ENCODE assay signal across 8 cellular contexts in the genomic region with DNA sequence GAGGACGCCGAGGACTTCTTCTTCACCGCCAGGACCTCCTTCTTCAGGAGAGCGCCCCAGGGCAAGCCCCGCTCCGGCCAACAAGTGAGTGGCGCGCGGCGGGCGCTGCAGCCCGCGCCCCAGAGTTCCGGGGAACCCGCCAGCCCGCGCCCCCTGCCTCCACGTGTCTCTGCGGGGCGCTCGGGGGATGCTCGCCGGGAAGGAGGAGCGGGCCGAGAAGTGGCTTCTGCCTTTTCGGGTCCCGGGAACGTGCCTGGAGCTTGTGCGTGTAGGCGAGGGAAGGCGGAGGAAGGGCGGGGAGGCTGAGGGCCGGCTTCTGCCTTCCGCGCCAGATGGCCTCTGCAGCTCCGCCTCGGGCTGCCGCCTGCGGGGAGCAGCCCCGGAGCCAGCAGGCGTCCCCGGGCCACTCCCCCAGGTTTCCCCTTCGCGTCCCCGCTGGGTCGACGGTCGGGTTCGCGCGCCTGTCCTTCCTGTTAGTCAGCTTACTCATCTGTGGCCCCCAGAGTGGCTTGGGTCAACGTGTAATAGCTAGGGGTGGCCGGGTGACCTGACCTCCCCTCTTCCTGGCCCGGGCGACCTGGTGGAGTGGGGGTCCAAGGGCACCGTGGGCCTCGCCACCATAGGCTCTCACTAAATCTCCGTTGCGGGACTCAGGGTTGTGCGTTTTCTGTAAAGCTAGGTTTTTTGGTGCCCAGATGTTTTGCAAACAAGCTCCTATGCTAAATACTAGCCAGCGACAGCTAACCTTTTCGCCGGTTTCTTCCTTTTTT. TPM values are rescaled to one million over a fixed set of nuclear protein-coding genes. Genes with fewer than 3 reads are reported as not detected.
DNase-seq lines count a peak whose midpoint lies in the region; ATAC-seq and TF ChIP-seq lines count a peak whose summit lies in the region.

No MANE protein-coding gene starts in this region.

- CTCF ChIA-PET in AG04450 (lab: Charles Lee), result interaction anchor here (0.6 to 2.8 kb wide), 5 partner anchors 34 to 188 kb away, joined by 3 to 17 read pairs (median 3); no protein-coding TSS in a partner anchor

- ATAC-seq in GM18858 (IDR thresholded peaks at IDR 0.05; ENCODE audit: unreplicated experiment), result peak; percentile 32
- ATAC-seq in HG03064 (IDR thresholded peaks at IDR 0.05; ENCODE audit: low read depth, unreplicated experiment), result peak; percentile 52
- ATAC-seq in naive thymus-derived CD8-positive, alpha-beta T cell, result peak; percentile 47 to 54

- POLR2A ChIA-PET in AG04450 (lab: Yijun Ruan, JAX), result interaction anchor here (0.7 to 3.9 kb wide), 5 partner anchors 15 to 50 kb away, joined by 3 to 15 read pairs (median 6); no protein-coding TSS in a partner anchor
- POLR2A ChIA-PET in naive thymus-derived CD8-positive, alpha-beta T cell (lab: Charles Lee), result interaction anchor here (0.7 to 14.3 kb wide), 25 partner anchors 9 to 156 kb away, joined by 3 to 368 read pairs (median 6); no protein-coding TSS in a partner anchor

- no peaks in the 10 kb centered on the region for H3K27me3 Mint-ChIP-seq in naive thymus-derived CD8-positive, alpha-beta T cell

- peak overlapping the region; percentile 91 to 96 (median 95) for H3K27ac Mint-ChIP-seq in naive thymus-derived CD8-positive, alpha-beta T cell

- H3K36me3 Mint-ChIP-seq in naive thymus-derived CD8-positive, alpha-beta T cell, result peaks cover 0 to 33% (median 3%) of the 10 kb centered on the region in 3 donors

- H3K4me3 ChIP-seq in AG04450 (ENCODE audit: low read depth, low read length), result peak overlapping the region; percentile 90
- peak overlapping the region; percentile 93 for H3K4me3 ChIP-seq in esophagus (ENCODE audit: low read depth in 1 of 2, low read length in 2 of 2)
- H3K4me3 ChIP-seq in stomach smooth muscle (ENCODE audit: low read length in 2 of 2), result peak overlapping the region; percentile 79 to 92

- no peaks in the 10 kb centered on the region for H3K27me3 ChIP-seq in AG04450 (ENCODE audit: control insufficient read depth, insufficient read depth, low read length)
- no peaks in the 10 kb centered on the region for H3K27me3 ChIP-seq in esophagus (ENCODE audit: control insufficient read depth in 1 of 2, insufficient read depth in 2 of 2, low read length in 2 of 2)
- H3K27me3 ChIP-seq in stomach smooth muscle (ENCODE audit: control insufficient read depth in 1 of 2, insufficient read depth in 2 of 2, low read length in 2 of 2), result no peaks in the 10 kb centered on the region

- DNase-seq in AG04450 (ENCODE audit: low read depth, low spot score) (no peak), NCI-H748 treated with DMSO at 0.1 percent for 48 hours (lab: John Stamatoyannopoulos, UW) (peak; percentile 32)
- DNase-seq in activated CD8-positive, alpha-beta memory T cell treated with anti-CD3 and anti-CD28 coated beads, Interleukin-2, amount 50 U/mL, for 4 hours, result peak; percentile 70
- DNase-seq in naive thymus-derived CD8-positive, alpha-beta T cell, result peak; percentile 54 to 79 (median 60)

- H3K9ac ChIP-seq in stomach smooth muscle (ENCODE audit: low read length in 2 of 2), result peak overlapping the region; percentile 83 to 91

- peaks cover 12 to 52% (median 47%) of the 10 kb centered on the region in 4 donors for H3K4me1 Mint-ChIP-seq in naive thymus-derived CD8-positive, alpha-beta T cell

- no peak for TF ChIP-seq CTCF in AG04450 (IDR thresholded peaks at IDR 0.05; ENCODE audit: low read depth, low read length)

- peaks cover 3% of the 10 kb centered on the region; the same call in 1 of the 2 replicates for H3K9me3 ChIP-seq in AG04450 (ENCODE audit: control insufficient read depth, insufficient read depth, low read length)
- H3K9me3 ChIP-seq in esophagus (ENCODE audit: control insufficient read depth in 2 of 2, insufficient read depth in 1 of 2, low read depth in 1 of 2, low read length in 1 of 2), result no peaks in the 10 kb centered on the region
- no peaks in the 10 kb centered on the region for H3K9me3 ChIP-seq in stomach smooth muscle (ENCODE audit: control insufficient read depth in 2 of 2, low read length in 2 of 2)

- 0 to 1% methylated on average over 53 to 63 of the region's 63 CpGs for WGBS in esophagus, 2 donors

- peak overlapping the region; percentile 75 for H3K27ac ChIP-seq in AG04450 (ENCODE audit: low read depth, low read length)
- H3K27ac ChIP-seq in esophagus (ENCODE audit: low read depth in 2 of 2, low read length in 1 of 2), result peak overlapping the region; percentile 93
- H3K27ac ChIP-seq in stomach smooth muscle (ENCODE audit: low read length), result peak overlapping the region; percentile 94

- H3K9me3 Mint-ChIP-seq in naive thymus-derived CD8-positive, alpha-beta T cell, result no peaks in the 10 kb centered on the region

- no peaks in the 10 kb centered on the region for H3K36me3 ChIP-seq in esophagus (ENCODE audit: control insufficient read depth in 2 of 2, insufficient read depth in 2 of 2, low read length in 1 of 2)
- peaks cover 0 to 2% of the 10 kb centered on the region in 2 donors for H3K36me3 ChIP-seq in stomach smooth muscle (ENCODE audit: control insufficient read depth in 2 of 2, insufficient read depth in 2 of 2, low read length in 2 of 2)

- no peaks in the 10 kb centered on the region for H3K4me1 ChIP-seq in esophagus (ENCODE audit: control insufficient read depth in 2 of 2, insufficient read depth in 2 of 2, low read length in 1 of 2)
- H3K4me1 ChIP-seq in stomach smooth muscle (ENCODE audit: control insufficient read depth, insufficient read depth, low read length), result peaks cover 18% of the 10 kb centered on the region

- H3K4me3 Mint-ChIP-seq in naive thymus-derived CD8-positive, alpha-beta T cell, result peak overlapping the region; percentile 87 to 100 (median 98)

RNA-seq across cellular contexts. Expression of a gene that starts 0.6 kb away (rescaled TPM):
- polyA plus RNA-seq in AG04450 (2011; rRNA removed), result 46.7 and 49.8 TPM in 2 replicates
- polyA minus RNA-seq in AG04450 (2011; rRNA and poly(A)+ RNA removed), result 86.4 and 86.8 TPM in 2 replicates
- polyA plus RNA-seq in esophagus, result 10 to 100 TPM; 12.2 to 12.5 TPM
- total RNA-seq in naive thymus-derived CD8-positive, alpha-beta T cell, result 100 to 1,000 TPM; 172 to 177 TPM
- polyA plus RNA-seq in naive thymus-derived CD8-positive, alpha-beta T cell, result 1 to 10 TPM; 5.5 to 7.8 (median 5.7) TPM
